1 cellular context compared by ENCODE assay signal in the genomic region with DNA sequence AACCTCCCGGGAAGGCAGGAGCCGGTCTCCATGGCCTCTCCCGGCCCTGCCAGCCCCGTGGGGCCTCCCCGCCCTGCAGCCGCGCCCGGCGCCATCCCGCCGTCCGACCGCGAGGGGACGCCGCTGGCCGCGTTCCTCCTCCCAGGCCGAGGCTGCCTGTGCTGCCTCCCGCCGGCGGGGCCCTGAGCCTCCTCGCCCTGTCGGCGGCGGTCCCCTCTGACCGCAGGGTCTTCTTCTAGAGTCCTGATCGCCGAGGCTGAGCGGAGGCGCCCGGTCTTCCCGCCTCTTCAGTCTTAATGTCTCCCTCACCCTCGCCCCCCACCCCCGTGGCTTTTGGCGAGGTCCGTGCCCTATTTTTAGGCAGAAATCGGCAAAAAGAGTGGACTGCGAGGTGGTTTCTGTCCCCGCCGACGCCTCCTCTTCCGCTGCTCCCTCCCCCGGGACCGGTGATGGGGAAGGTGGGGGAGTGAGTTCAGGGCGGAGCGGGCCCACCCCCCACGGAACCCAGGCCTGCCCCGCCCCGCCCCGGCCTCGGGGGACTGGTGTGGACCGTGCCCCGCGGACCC.
TF ChIP-seq lines count a peak whose summit lies in the region.

No MANE protein-coding gene starts in this region.

TF ChIP-seq in WTC11, 78 proteins besides CTCF, POLR2A, EP300 and RAD21 (continued from another document):
- peak; percentile 87 for TF ChIP-seq HMGXB4 (CRISPR knock-in tag; IDR thresholded peaks at IDR 0.05)
- TF ChIP-seq, protein P1, sequence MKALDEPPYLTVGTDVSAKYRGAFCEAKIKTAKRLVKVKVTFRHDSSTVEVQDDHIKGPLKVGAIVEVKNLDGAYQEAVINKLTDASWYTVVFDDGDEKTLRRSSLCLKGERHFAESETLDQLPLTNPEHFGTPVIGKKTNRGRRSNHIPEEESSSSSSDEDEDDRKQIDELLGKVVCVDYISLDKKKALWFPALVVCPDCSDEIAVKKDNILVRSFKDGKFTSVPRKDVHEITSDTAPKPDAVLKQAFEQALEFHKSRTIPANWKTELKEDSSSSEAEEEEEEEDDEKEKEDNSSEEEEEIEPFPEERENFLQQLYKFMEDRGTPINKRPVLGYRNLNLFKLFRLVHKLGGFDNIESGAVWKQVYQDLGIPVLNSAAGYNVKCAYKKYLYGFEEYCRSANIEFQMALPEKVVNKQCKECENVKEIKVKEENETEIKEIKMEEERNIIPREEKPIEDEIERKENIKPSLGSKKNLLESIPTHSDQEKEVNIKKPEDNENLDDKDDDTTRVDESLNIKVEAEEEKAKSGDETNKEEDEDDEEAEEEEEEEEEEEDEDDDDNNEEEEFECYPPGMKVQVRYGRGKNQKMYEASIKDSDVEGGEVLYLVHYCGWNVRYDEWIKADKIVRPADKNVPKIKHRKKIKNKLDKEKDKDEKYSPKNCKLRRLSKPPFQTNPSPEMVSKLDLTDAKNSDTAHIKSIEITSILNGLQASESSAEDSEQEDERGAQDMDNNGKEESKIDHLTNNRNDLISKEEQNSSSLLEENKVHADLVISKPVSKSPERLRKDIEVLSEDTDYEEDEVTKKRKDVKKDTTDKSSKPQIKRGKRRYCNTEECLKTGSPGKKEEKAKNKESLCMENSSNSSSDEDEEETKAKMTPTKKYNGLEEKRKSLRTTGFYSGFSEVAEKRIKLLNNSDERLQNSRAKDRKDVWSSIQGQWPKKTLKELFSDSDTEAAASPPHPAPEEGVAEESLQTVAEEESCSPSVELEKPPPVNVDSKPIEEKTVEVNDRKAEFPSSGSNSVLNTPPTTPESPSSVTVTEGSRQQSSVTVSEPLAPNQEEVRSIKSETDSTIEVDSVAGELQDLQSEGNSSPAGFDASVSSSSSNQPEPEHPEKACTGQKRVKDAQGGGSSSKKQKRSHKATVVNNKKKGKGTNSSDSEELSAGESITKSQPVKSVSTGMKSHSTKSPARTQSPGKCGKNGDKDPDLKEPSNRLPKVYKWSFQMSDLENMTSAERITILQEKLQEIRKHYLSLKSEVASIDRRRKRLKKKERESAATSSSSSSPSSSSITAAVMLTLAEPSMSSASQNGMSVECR (CRISPR knock-in tag; IDR thresholded peaks at IDR 0.05; ENCODE audit: borderline replicate concordance) = peak; percentile 71; the same call in 1 of the 2 replicates
- TF ChIP-seq, protein P2, sequence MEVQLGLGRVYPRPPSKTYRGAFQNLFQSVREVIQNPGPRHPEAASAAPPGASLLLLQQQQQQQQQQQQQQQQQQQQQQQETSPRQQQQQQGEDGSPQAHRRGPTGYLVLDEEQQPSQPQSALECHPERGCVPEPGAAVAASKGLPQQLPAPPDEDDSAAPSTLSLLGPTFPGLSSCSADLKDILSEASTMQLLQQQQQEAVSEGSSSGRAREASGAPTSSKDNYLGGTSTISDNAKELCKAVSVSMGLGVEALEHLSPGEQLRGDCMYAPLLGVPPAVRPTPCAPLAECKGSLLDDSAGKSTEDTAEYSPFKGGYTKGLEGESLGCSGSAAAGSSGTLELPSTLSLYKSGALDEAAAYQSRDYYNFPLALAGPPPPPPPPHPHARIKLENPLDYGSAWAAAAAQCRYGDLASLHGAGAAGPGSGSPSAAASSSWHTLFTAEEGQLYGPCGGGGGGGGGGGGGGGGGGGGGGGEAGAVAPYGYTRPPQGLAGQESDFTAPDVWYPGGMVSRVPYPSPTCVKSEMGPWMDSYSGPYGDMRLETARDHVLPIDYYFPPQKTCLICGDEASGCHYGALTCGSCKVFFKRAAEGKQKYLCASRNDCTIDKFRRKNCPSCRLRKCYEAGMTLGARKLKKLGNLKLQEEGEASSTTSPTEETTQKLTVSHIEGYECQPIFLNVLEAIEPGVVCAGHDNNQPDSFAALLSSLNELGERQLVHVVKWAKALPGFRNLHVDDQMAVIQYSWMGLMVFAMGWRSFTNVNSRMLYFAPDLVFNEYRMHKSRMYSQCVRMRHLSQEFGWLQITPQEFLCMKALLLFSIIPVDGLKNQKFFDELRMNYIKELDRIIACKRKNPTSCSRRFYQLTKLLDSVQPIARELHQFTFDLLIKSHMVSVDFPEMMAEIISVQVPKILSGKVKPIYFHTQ (CRISPR knock-in tag; IDR thresholded peaks at IDR 0.05) = no peak
- TF ChIP-seq CBFB (CRISPR knock-in tag; IDR thresholded peaks at IDR 0.05; ENCODE audit: low read depth) = 0 out of 2 replicates have a peak, but pooled peaks have one; percentile 36
- TF ChIP-seq GTF2I (CRISPR knock-in tag; conservative IDR thresholded peaks at IDR 0.05) = peak; percentile 73; the same call in 1 of the 2 replicates
- TF ChIP-seq SP1 (CRISPR knock-in tag; conservative IDR thresholded peaks at IDR 0.05) = peak; percentile 70
- no peak for TF ChIP-seq ATF2 (CRISPR knock-in tag; IDR thresholded peaks at IDR 0.05; ENCODE audit: borderline replicate concordance, low read depth)
- no peak for TF ChIP-seq OVOL2 (CRISPR knock-in tag; IDR thresholded peaks at IDR 0.05; ENCODE audit: borderline replicate concordance)
- TF ChIP-seq ELF4 (CRISPR knock-in tag; IDR thresholded peaks at IDR 0.05; ENCODE audit: low read depth) = no peak
- TF ChIP-seq, protein P3, sequence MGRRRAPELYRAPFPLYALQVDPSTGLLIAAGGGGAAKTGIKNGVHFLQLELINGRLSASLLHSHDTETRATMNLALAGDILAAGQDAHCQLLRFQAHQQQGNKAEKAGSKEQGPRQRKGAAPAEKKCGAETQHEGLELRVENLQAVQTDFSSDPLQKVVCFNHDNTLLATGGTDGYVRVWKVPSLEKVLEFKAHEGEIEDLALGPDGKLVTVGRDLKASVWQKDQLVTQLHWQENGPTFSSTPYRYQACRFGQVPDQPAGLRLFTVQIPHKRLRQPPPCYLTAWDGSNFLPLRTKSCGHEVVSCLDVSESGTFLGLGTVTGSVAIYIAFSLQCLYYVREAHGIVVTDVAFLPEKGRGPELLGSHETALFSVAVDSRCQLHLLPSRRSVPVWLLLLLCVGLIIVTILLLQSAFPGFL (CRISPR knock-in tag; IDR thresholded peaks at IDR 0.05; ENCODE audit: borderline replicate concordance) = no peak
TF ChIP-seq in WTC11: peak in this region for 10.
